12 cellular contexts compared by ENCODE assay signal in the genomic region with DNA sequence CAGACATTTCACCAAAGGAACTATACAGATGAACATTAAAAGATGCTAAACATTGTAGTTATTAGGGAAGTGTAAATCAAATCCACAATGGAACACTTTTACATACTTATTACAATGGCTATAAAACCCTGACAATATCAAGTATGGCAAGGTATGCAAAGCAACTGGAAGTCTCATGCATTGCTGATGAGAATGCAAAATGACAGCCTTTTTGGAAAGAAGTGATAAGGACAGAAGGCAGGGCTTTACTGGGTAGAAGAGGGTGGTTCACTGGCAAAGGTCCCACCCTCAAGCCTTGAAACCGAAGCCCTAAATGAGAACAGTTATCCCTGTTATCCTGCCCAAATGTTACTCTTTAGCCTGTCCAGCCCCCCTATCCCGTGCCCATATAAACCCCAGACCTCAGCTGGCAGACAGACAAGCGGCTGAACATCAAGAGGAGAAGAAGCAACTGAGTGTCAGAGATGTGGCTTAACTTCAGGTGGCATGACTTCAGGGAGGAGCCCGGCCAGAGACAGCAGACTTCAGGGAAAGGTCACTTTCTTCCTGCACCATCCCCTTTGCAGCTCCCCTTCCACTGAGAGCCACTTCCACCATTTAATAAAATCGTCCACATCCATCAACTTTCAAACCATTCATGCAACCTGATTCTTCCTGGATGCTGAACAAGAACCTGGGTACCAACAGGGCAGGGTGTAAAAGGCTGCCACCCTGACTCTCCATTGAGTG. TPM values are rescaled to one million over a fixed set of nuclear protein-coding genes. Genes with fewer than 3 reads are reported as not detected.
A peak's percentile ranks its signal among the peaks of the same experiment; 100 is the strongest.
DNase-seq lines count a peak whose midpoint lies in the region; ATAC-seq and TF ChIP-seq lines count a peak whose summit lies in the region.
"Had no signal": no experiment of that assay in that cellular context is flagged by ENCODE, and none has a peak within 500 bp of the region (broad histone marks: within the 10 kb centered on the region; RNA-seq: fewer than 3 reads in every experiment).

No MANE protein-coding gene starts in this region.

- H3K27me3 ChIP-seq in spleen (replicated peaks in 1 of 7): no peaks in the 10 kb centered on the region
- H3K27me3 ChIP-seq in heart right ventricle: no peaks in the 10 kb centered on the region

- H3K9me3 ChIP-seq in spleen (no peaks in the 10 kb centered on the region), heart right ventricle (no peaks in the 10 kb centered on the region)

- TF ChIP-seq POLR2A in spleen (IDR thresholded peaks at IDR 0.05): no peak

- H3K27ac Mint-ChIP-seq in activated naive CD8-positive, alpha-beta T cell treated with anti-CD3 and anti-CD28 coated beads, Interleukin-2, amount 10 ng/mL, durations not matched to agents 7 days and 5 days: peak overlapping the region; percentile 94

- H3K4me3 ChIP-seq in spleen (peak overlapping the region in 1 of 8 donors; percentile 65), heart right ventricle (no peak overlapping the region)

- no peak for TF ChIP-seq CTCF in spleen (IDR thresholded peaks at IDR 0.05 in 8 of 11, conservative IDR thresholded peaks at IDR 0.05 in 3 of 11)
- no peak for TF ChIP-seq CTCF in heart right ventricle (IDR thresholded peaks at IDR 0.05)

- H3K4me1 ChIP-seq in spleen: peaks cover 0 to 96% (median 35%) of the 10 kb centered on the region in 6 donors
- H3K4me1 ChIP-seq in heart right ventricle: peaks cover 0 to 53% (median 0%) of the 10 kb centered on the region in 9 donors

- peak overlapping the region; percentile 38 to 79 (median 71) for H3K27ac ChIP-seq in spleen
- H3K27ac ChIP-seq in heart right ventricle: peak overlapping the region in 1 of 10 donors; percentile 17

- WGBS in spleen, 5 donors: 78 to 89% (median 85%) methylated on average over 5 of the region's 5 CpGs
- 87 to 93% methylated on average over 5 of the region's 5 CpGs for WGBS in heart right ventricle, 2 donors

- no peaks in the 10 kb centered on the region for H3K9me3 Mint-ChIP-seq in activated T-cell treated with anti-CD3 and anti-CD28 coated beads, Interleukin-2, amount 50 U/mL, for 4 hours
- H3K9me3 Mint-ChIP-seq in activated naive CD8-positive, alpha-beta T cell treated with anti-CD3 and anti-CD28 coated beads, Interleukin-2, amount 10 ng/mL, durations not matched to agents 7 days and 5 days: no peaks in the 10 kb centered on the region

- POLR2A ChIA-PET in activated naive CD8-positive, alpha-beta T cell treated with anti-CD3 and anti-CD28 coated beads, Interleukin-2, amount 10 ng/mL, durations not matched to agents 7 days and 5 days (lab: Charles Lee): interaction anchor here (1.5 kb wide), 1 partner anchor 15 kb away, joined by 6 read pairs; no protein-coding TSS in a partner anchor

- intact Hi-C loops in spleen (cut with DNase I; ENCODE audit: low total_unique reads): no loop called here
- intact Hi-C loops in heart right ventricle (cut with DNase I): loop anchor here in 2 of 10 donors (10.0 kb wide), 1 partner anchor 391 kb away; no protein-coding TSS in a partner anchor

- H3K36me3 Mint-ChIP-seq in activated T-cell treated with anti-CD3 and anti-CD28 coated beads, Interleukin-2, amount 50 U/mL, for 4 hours (ENCODE audit: insufficient read depth): peaks cover 3% of the 10 kb centered on the region
- peaks cover 6% of the 10 kb centered on the region for H3K36me3 Mint-ChIP-seq in activated naive CD8-positive, alpha-beta T cell treated with anti-CD3 and anti-CD28 coated beads, Interleukin-2, amount 10 ng/mL, durations not matched to agents 7 days and 5 days

- ATAC-seq in activated T-cell treated with anti-CD3 and anti-CD28 coated beads, Interleukin-2, amount 50 U/mL, for 4 hours: no peak
- no peak for ATAC-seq in activated naive CD8-positive, alpha-beta T cell treated with anti-CD3 and anti-CD28 coated beads, Interleukin-2, amount 10 ng/mL, durations not matched to agents 7 days and 5 days (ENCODE audit: low read depth)
- no peak for ATAC-seq in GM18517 (IDR thresholded peaks at IDR 0.05; ENCODE audit: unreplicated experiment)
- ATAC-seq in GM21717 (IDR thresholded peaks at IDR 0.05; ENCODE audit: unreplicated experiment): no peak
- no peak for ATAC-seq in heart right ventricle

- H3K4me1 Mint-ChIP-seq in activated T-cell treated with anti-CD3 and anti-CD28 coated beads, Interleukin-2, amount 50 U/mL, for 4 hours (ENCODE audit: low read depth): peaks cover 83% of the 10 kb centered on the region
- peaks cover 54% of the 10 kb centered on the region for H3K4me1 Mint-ChIP-seq in activated naive CD8-positive, alpha-beta T cell treated with anti-CD3 and anti-CD28 coated beads, Interleukin-2, amount 10 ng/mL, durations not matched to agents 7 days and 5 days

- H3K4me3 Mint-ChIP-seq in activated T-cell treated with anti-CD3 and anti-CD28 coated beads, Interleukin-2, amount 50 U/mL, for 4 hours: peak overlapping the region; percentile 91
- peak overlapping the region; percentile 92 for H3K4me3 Mint-ChIP-seq in activated naive CD8-positive, alpha-beta T cell treated with anti-CD3 and anti-CD28 coated beads, Interleukin-2, amount 10 ng/mL, durations not matched to agents 7 days and 5 days

- H3K36me3 ChIP-seq in spleen (no peaks in the 10 kb centered on the region), heart right ventricle (peaks cover 0 to 6% (median 0%) of the 10 kb centered on the region in 9 donors)

- DNase-seq in activated T-cell treated with anti-CD3 and anti-CD28 coated beads, Interleukin-2, amount 50 U/mL, for 4 hours: no peak
- DNase-seq in activated T-cell treated with anti-CD3 and anti-CD28 coated beads, Interleukin-2, amount 50 U/mL, for 1 hour: no peak
- peak; percentile 25 to 46 for DNase-seq in NCI-H526 (lab: John Stamatoyannopoulos, UW)
- no peak for DNase-seq in activated naive CD8-positive, alpha-beta T cell treated with anti-CD3 and anti-CD28 coated beads, Interleukin-2, amount 10 ng/mL, durations not matched to agents 7 days and 5 days
- DNase-seq in spleen: no peak
- DNase-seq in heart right ventricle: no peak
- DNase-seq: NCI-H1105, NCI-H446 had no signal

- H3K27me3 Mint-ChIP-seq in activated T-cell treated with anti-CD3 and anti-CD28 coated beads, Interleukin-2, amount 50 U/mL, for 4 hours (ENCODE audit: low read depth): no peaks in the 10 kb centered on the region
- H3K27me3 Mint-ChIP-seq in activated naive CD8-positive, alpha-beta T cell treated with anti-CD3 and anti-CD28 coated beads, Interleukin-2, amount 10 ng/mL, durations not matched to agents 7 days and 5 days: no peaks in the 10 kb centered on the region

RNA-seq across cellular contexts. Expression of a gene that starts 0.7 kb away (rescaled TPM):
- 1 to 10 TPM; 1.3 to 2.0 (median 2.0) TPM for total RNA-seq in activated T-cell treated with anti-CD3 and anti-CD28 coated beads, Interleukin-2, amount 50 U/mL, for 4 hours
- 10 to 100 TPM; 11.8 to 14.6 TPM for total RNA-seq in activated naive CD8-positive, alpha-beta T cell treated with anti-CD3 and anti-CD28 coated beads, Interleukin-2, amount 10 ng/mL, durations not matched to agents 7 days and 5 days
- 10 to 100 TPM in 3 of 7 donors, 1 to 10 TPM in 4; 6.7 to 18.9 (median 8.9) TPM for total RNA-seq in spleen
- polyA plus RNA-seq in spleen: 10 to 100 TPM in 1 of 3 donors, 1 to 10 TPM in 2; 2.7 to 20.9 (median 3.7) TPM
- total RNA-seq in heart right ventricle: under 1 TPM in 4 of 10 donors, not detected in 6; 0.28 to 0.62 (median 0.36) TPM
- under 1 TPM in 1 of 2 donors, not detected in 1; 0.04 TPM for polyA plus RNA-seq in heart right ventricle
- total RNA-seq: pulmonary artery endothelial cell had no signal
- polyA plus RNA-seq: AG04450 had no signal

RNA-seq across cellular contexts. Expression of a gene that starts 47.6 kb away (rescaled TPM):
- 1 to 10 TPM; 1.5 to 2.2 (median 2.1) TPM for total RNA-seq in activated T-cell treated with anti-CD3 and anti-CD28 coated beads, Interleukin-2, amount 50 U/mL, for 4 hours
- 1 to 10 TPM; 2.1 to 3.1 TPM for total RNA-seq in activated naive CD8-positive, alpha-beta T cell treated with anti-CD3 and anti-CD28 coated beads, Interleukin-2, amount 10 ng/mL, durations not matched to agents 7 days and 5 days
- total RNA-seq in spleen (1 to 10 TPM in 5 of 7 donors, under 1 TPM in 2; 0.74 to 3.9 (median 1.5) TPM), heart right ventricle (1 to 10 TPM; 3.5 to 9.8 (median 5.0) TPM)
- polyA plus RNA-seq in spleen (under 1 TPM; 0.26 to 0.55 (median 0.33) TPM), heart right ventricle (1 to 10 TPM; 3.1 to 6.0 TPM)

Comparison
In these comparisons a context has a peak if more than half of its experiments do, and no peak if none do; other contexts are left out.
1. DNase-seq: peak in NCI-H526 (2 of 2); none in activated T-cell treated with anti-CD3 and anti-CD28 coated beads, Interleukin-2, amount 50 U/mL, for 4 hours (single experiment), activated T-cell treated with anti-CD3 and anti-CD28 coated beads, Interleukin-2, amount 50 U/mL, for 1 hour (single experiment), activated naive CD8-positive, alpha-beta T cell treated with anti-CD3 and anti-CD28 coated beads, Interleukin-2, amount 10 ng/mL, durations not matched to agents 7 days and 5 days (single experiment), spleen (single experiment) and heart right ventricle (0 of 2).